Comparison of ENCODE assay signal across 27 cellular contexts in genomic region chr7:122200888-122201287, GRCh38.
"Had no signal": no experiment of that assay in that cellular context is flagged by ENCODE, and none has a peak within 500 bp of the region (broad histone marks: within the 10 kb centered on the region; RNA-seq: fewer than 3 reads in every experiment).

No MANE protein-coding gene starts in this region.

- H3K9me3 ChIP-seq: esophagus squamous epithelium, gastrocnemius medialis, left lung, lower lobe of right lung, mucosa of descending colon had no signal

- DNase-seq: dermis blood vessel endothelial cell; dorsolateral prefrontal cortex; effector CD4-positive, alpha-beta T cell; effector memory CD8-positive, alpha-beta T cell; endodermal cell; erythroblast; esophagus squamous epithelium; foreskin fibroblast; foreskin melanocyte; gastrocnemius medialis; glutamatergic neuron; head of caudate nucleus; heart right ventricle; hippocampal formation; left cardiac atrium; left lung; left ventricle myocardium superior; lower lobe of right lung; mesenchymal stem cell; mucosa of descending colon; naive B cell had no signal

- ATAC-seq: effector memory CD8-positive, alpha-beta T cell; esophagus mucosa; gastrocnemius medialis; heart right ventricle; left cardiac atrium; left lung; left ventricle myocardium superior; lower lobe of right lung; mucosa of descending colon had no signal

- H3K36me3 ChIP-seq: esophagus squamous epithelium, gastrocnemius medialis, left lung, lower lobe of right lung had no signal

- H3K27me3 ChIP-seq: dorsolateral prefrontal cortex, esophagus squamous epithelium, gastrocnemius medialis, heart right ventricle, left lung had no signal

- FAIRE-seq: endometrium, islet of Langerhans, keratinocyte had no signal

- H3K4me1 ChIP-seq: esophagus squamous epithelium, gastrocnemius medialis, heart right ventricle, left lung, lower lobe of right lung had no signal

- H3K4me3 ChIP-seq: coronary artery, dorsolateral prefrontal cortex, esophagus squamous epithelium, gastrocnemius medialis, heart right ventricle, left lung, lower lobe of right lung, mucosa of descending colon had no signal

- H3K27ac ChIP-seq: coronary artery, dorsolateral prefrontal cortex, epithelial cell of prostate, esophagus squamous epithelium, gastrocnemius medialis, heart right ventricle, left lung, lower lobe of right lung had no signal
